In genomic region chr20:544153-544725, GRCh38 we compare ENCODE assay signal across 8 cellular contexts. TPM values are rescaled to one million over a fixed set of nuclear protein-coding genes. Genes with fewer than 3 reads are reported as not detected.
DNase-seq lines count a peak whose midpoint lies in the region; ATAC-seq, FAIRE-seq and TF ChIP-seq lines count a peak whose summit lies in the region.

No MANE protein-coding gene starts in this region.

- H3K4me3 ChIP-seq in HAP-1 = peak overlapping the region; percentile 98
- peak overlapping the region in 9 of 10 donors; percentile 81 to 99 (median 96) for H3K4me3 ChIP-seq in heart right ventricle
- peak overlapping the region; percentile 96 for H3K4me3 ChIP-seq in skeletal muscle satellite cell (ENCODE audit: low read length)
- peak overlapping the region in 2 of 4 donors; percentile 93 to 98 for H3K4me3 ChIP-seq in pancreas

- H3K9me3 ChIP-seq in HAP-1 = peaks cover 24% of the 10 kb centered on the region
- peaks cover 0 to 15% (median 0%) of the 10 kb centered on the region in 11 donors for H3K9me3 ChIP-seq in heart right ventricle
- peaks cover 8% of the 10 kb centered on the region for H3K9me3 ChIP-seq in skeletal muscle satellite cell (replicated peaks; ENCODE audit: low read length)
- H3K9me3 ChIP-seq in pancreas = no peaks in the 10 kb centered on the region

- H3K27me3 ChIP-seq in HAP-1 (ENCODE audit: low read depth) = no peaks in the 10 kb centered on the region
- no peaks in the 10 kb centered on the region for H3K27me3 ChIP-seq in heart right ventricle
- H3K27me3 ChIP-seq in skeletal muscle satellite cell (ENCODE audit: control insufficient read depth, insufficient read depth, low read length) = peaks cover 18% of the 10 kb centered on the region
- no peaks in the 10 kb centered on the region for H3K27me3 ChIP-seq in pancreas

- peak overlapping the region; percentile 88 for H3K9ac ChIP-seq in skeletal muscle satellite cell (ENCODE audit: low read depth, low read length)

- H3K4me1 ChIP-seq in HAP-1 = peaks cover 5% of the 10 kb centered on the region
- H3K4me1 ChIP-seq in heart right ventricle = peaks cover 8 to 47% (median 39%) of the 10 kb centered on the region in 9 donors
- H3K4me1 ChIP-seq in skeletal muscle satellite cell (ENCODE audit: control insufficient read depth, insufficient read depth, low read length) = peaks cover 9% of the 10 kb centered on the region
- peaks cover 6 to 28% (median 14%) of the 10 kb centered on the region in 3 donors for H3K4me1 ChIP-seq in pancreas

- ATAC-seq in heart right ventricle (peak in 3 of 8 donors; percentile 3 to 7 (median 4)), pancreas (no peak), GM18867 (IDR thresholded peaks at IDR 0.05; ENCODE audit: unreplicated experiment) (no peak)

- H3K27ac ChIP-seq in heart right ventricle (peak overlapping the region; percentile 87 to 98 (median 94)), pancreas (peak overlapping the region in 2 of 4 donors; percentile 86 to 94)

- FAIRE-seq in pancreas (lab: Jason Lieb, UNC) = no peak

- 44 to 49% methylated on average over 6 of the region's 6 CpGs for WGBS in heart right ventricle, 2 donors
- 63 to 66% methylated on average over 6 of the region's 6 CpGs for WGBS in pancreas, 2 donors

- H3K36me3 Mint-ChIP-seq in activated CD4-positive, alpha-beta memory T cell treated with anti-CD3 and anti-CD28 coated beads for 36 hours = peaks cover 28% of the 10 kb centered on the region

- TF ChIP-seq CTCF in heart right ventricle (IDR thresholded peaks at IDR 0.05) = no peak
- no peak for TF ChIP-seq CTCF in pancreas (IDR thresholded peaks at IDR 0.05)

- H3K9me3 Mint-ChIP-seq in activated CD4-positive, alpha-beta memory T cell treated with anti-CD3 and anti-CD28 coated beads for 36 hours = peaks cover 9% of the 10 kb centered on the region

- intact Hi-C loops in activated CD4-positive, alpha-beta memory T cell treated with anti-CD3 and anti-CD28 coated beads for 36 hours (cut with micrococcal nuclease) = loop anchor here (1.0 to 5.0 kb wide), 3 partner anchors 108 to 288 kb away; partner anchors contain the start of genes FAM110A, SOX12 and SRXN1
- intact Hi-C loops in heart right ventricle (cut with DNase I) = loop anchor here in 1 of 10 donors (5.0 kb wide), 1 partner anchor 182 kb away; no protein-coding TSS in a partner anchor
- intact Hi-C loops in pancreas (cut with DNase I) = no loop called here

- peak overlapping the region; percentile 96 for H3K27ac Mint-ChIP-seq in activated CD4-positive, alpha-beta memory T cell treated with anti-CD3 and anti-CD28 coated beads for 36 hours

- no peak for DNase-seq in HAP-1 (ENCODE audit: low spot score in 2 of 2)
- no peak for DNase-seq in activated CD4-positive, alpha-beta memory T cell treated with anti-CD3 and anti-CD28 coated beads for 36 hours
- no peak for DNase-seq in heart right ventricle
- no peak for DNase-seq in pancreas
- DNase-seq in mucosa of gallbladder (ENCODE audit: low spot score) = no peak
- DNase-seq in Ammon's horn (ENCODE audit: low spot score) = no peak

- peak overlapping the region; percentile 87 for H3K4me2 ChIP-seq in skeletal muscle satellite cell (ENCODE audit: low read length)

- peaks cover 27% of the 10 kb centered on the region for H3K36me3 ChIP-seq in HAP-1 (replicated peaks)
- H3K36me3 ChIP-seq in heart right ventricle = peaks cover 0 to 5% (median 0%) of the 10 kb centered on the region in 9 donors
- peaks cover 13% of the 10 kb centered on the region for H3K36me3 ChIP-seq in skeletal muscle satellite cell (ENCODE audit: insufficient read depth, low read length)
- no peaks in the 10 kb centered on the region for H3K36me3 ChIP-seq in pancreas

- in situ Hi-C loops in HAP-1 (cut with MboI; ENCODE audit: low sequenced_read_pairs) = no loop called here

- H3K27me3 Mint-ChIP-seq in activated CD4-positive, alpha-beta memory T cell treated with anti-CD3 and anti-CD28 coated beads for 36 hours = peaks cover 4% of the 10 kb centered on the region

- CTCF ChIA-PET in activated CD4-positive, alpha-beta memory T cell treated with anti-CD3 and anti-CD28 coated beads for 36 hours (lab: Charles Lee) = interaction anchor here (0.8 to 3.5 kb wide), 6 partner anchors 101 to 217 kb away, joined by 3 to 16 read pairs (median 3); no protein-coding TSS in a partner anchor

- H3K4me1 Mint-ChIP-seq in activated CD4-positive, alpha-beta memory T cell treated with anti-CD3 and anti-CD28 coated beads for 36 hours (ENCODE audit: low read depth) = peaks cover 44% of the 10 kb centered on the region

- peak overlapping the region; percentile 85 for H3K4me3 Mint-ChIP-seq in activated CD4-positive, alpha-beta memory T cell treated with anti-CD3 and anti-CD28 coated beads for 36 hours

- POLR2A ChIA-PET in activated CD4-positive, alpha-beta memory T cell treated with anti-CD3 and anti-CD28 coated beads for 36 hours (lab: Charles Lee) = interaction anchor here (0.7 to 1.7 kb wide), 5 partner anchors 16 to 108 kb away, joined by 3 to 8 read pairs (median 4); no protein-coding TSS in a partner anchor

RNA-seq across cellular contexts. Expression of gene CSNK2A1, which starts 0.6 kb away (rescaled TPM):
- total RNA-seq in activated CD4-positive, alpha-beta memory T cell treated with anti-CD3 and anti-CD28 coated beads for 36 hours = 100 to 1,000 TPM; 154 to 155 TPM
- total RNA-seq in heart right ventricle = 100 to 1,000 TPM; 111 to 137 (median 129) TPM
- polyA plus RNA-seq in heart right ventricle = 10 to 100 TPM; 21.4 to 38.2 TPM
- 102 and 116 TPM in 2 replicates for total RNA-seq in skeletal muscle satellite cell (2012; rRNA removed)
- total RNA-seq in pancreas = 10 to 100 TPM; 44.5 to 57.4 (median 49.5) TPM
- 10 to 100 TPM; 12.7 to 21.2 TPM for polyA plus RNA-seq in pancreas
- total RNA-seq in mucosa of gallbladder = 91.6 TPM
